ENCODE assay signal across 1 cellular context in the genomic region with DNA sequence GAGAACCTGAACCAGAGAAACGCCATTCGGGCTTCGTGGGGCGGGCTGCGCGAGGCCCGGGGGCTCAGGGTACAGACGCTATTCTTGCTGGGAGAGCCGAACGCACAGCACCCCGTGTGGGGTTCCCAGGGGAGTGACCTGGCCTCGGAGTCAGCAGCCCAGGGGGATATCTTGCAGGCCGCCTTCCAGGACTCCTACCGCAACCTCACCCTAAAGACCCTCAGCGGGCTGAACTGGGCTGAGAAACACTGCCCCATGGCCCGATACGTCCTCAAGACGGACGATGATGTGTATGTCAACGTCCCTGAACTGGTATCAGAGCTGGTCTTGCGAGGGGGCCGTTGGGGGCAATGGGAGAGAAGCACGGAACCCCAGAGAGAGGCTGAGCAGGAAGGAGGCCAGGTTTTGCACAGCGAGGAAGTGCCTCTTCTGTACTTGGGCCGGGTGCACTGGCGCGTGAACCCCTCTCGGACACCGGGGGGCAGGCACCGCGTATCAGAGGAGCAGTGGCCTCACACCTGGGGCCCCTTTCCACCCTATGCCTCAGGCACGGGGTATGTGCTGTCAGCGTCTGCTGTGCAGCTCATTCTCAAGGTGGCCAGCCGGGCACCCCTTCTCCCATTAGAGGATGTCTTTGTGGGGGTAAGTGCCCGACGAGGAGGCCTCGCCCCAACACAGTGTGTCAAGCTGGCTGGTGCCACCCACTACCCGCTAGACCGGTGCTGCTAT.
TF ChIP-seq lines count a peak whose summit lies in the region.

No MANE protein-coding gene starts in this region.

TF ChIP-seq in endothelial cell of umbilical vein, 7 proteins besides CTCF, POLR2A, EP300 and RAD21:
- no peak for TF ChIP-seq FOS (IDR thresholded peaks at IDR 0.05; ENCODE audit: borderline replicate concordance, insufficient read depth, low read length)
- TF ChIP-seq EZH2 (IDR thresholded peaks at IDR 0.05; ENCODE audit: borderline replicate concordance, low read depth, low read length, severe bottlenecking), result no peak
- no peak for TF ChIP-seq JUN (IDR thresholded peaks at IDR 0.05; ENCODE audit: borderline replicate concordance, insufficient read depth, insufficient read length, low read depth)
- TF ChIP-seq MYC (IDR thresholded peaks at IDR 0.05; ENCODE audit: low read depth, low read length), result no peak
- TF ChIP-seq, protein P1, sequence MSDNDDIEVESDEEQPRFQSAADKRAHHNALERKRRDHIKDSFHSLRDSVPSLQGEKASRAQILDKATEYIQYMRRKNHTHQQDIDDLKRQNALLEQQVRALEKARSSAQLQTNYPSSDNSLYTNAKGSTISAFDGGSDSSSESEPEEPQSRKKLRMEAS (IDR thresholded peaks at IDR 0.05; ENCODE audit: insufficient read depth, insufficient read length), result no peak
- TF ChIP-seq GATA2 (IDR thresholded peaks at IDR 0.05; ENCODE audit: insufficient read depth, insufficient read length, low read depth, low read length), result no peak
- TF ChIP-seq POLR2AphosphoS5 (IDR thresholded peaks at IDR 0.05; ENCODE audit: insufficient read depth, low read depth, low read length), result no peak
